ENCODE assay signal across 1 cellular context in genomic region chr2:212157011-212157410, GRCh38.
TF ChIP-seq lines count a peak whose summit lies in the region.

No MANE protein-coding gene starts in this region.

TF ChIP-seq in WTC11, 78 proteins besides CTCF, POLR2A, EP300 and RAD21 (continued from another document):
- TF ChIP-seq ZNF512 (CRISPR knock-in tag; IDR thresholded peaks at IDR 0.05; ENCODE audit: borderline replicate concordance): no peak
- TF ChIP-seq, protein P1, sequence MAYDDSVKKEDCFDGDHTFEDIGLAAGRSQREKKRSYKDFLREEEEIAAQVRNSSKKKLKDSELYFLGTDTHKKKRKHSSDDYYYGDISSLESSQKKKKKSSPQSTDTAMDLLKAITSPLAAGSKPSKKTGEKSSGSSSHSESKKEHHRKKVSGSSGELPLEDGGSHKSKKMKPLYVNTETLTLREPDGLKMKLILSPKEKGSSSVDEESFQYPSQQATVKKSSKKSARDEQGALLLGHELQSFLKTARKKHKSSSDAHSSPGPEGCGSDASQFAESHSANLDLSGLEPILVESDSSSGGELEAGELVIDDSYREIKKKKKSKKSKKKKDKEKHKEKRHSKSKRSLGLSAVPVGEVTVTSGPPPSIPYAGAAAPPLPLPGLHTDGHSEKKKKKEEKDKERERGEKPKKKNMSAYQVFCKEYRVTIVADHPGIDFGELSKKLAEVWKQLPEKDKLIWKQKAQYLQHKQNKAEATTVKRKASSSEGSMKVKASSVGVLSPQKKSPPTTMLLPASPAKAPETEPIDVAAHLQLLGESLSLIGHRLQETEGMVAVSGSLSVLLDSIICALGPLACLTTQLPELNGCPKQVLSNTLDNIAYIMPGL (CRISPR knock-in tag; IDR thresholded peaks at IDR 0.05): no peak
TF ChIP-seq in WTC11: peak in this region for 0.
